Comparison of ENCODE assay signal across 1 cellular context in the genomic region with DNA sequence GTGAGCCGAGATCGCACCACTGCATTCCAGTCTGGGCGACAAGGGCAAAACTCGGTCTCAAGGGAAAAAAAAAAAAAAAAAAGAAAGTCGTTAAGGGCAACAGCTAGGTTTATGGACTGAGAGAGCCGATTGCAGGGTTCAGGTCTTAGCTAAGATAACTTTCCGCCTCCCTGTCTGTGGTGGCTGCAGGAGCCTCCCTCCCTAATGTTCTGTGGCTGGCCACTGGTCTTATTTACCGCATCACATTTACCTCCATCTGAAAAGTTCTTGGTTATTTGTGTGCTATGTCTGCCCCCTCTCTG.
TF ChIP-seq lines count a peak whose summit lies in the region.

No MANE protein-coding gene starts in this region.

TF ChIP-seq in neural cell, 6 proteins besides CTCF, POLR2A, EP300 and RAD21 (continued from another document):
- TF ChIP-seq, protein P1, sequence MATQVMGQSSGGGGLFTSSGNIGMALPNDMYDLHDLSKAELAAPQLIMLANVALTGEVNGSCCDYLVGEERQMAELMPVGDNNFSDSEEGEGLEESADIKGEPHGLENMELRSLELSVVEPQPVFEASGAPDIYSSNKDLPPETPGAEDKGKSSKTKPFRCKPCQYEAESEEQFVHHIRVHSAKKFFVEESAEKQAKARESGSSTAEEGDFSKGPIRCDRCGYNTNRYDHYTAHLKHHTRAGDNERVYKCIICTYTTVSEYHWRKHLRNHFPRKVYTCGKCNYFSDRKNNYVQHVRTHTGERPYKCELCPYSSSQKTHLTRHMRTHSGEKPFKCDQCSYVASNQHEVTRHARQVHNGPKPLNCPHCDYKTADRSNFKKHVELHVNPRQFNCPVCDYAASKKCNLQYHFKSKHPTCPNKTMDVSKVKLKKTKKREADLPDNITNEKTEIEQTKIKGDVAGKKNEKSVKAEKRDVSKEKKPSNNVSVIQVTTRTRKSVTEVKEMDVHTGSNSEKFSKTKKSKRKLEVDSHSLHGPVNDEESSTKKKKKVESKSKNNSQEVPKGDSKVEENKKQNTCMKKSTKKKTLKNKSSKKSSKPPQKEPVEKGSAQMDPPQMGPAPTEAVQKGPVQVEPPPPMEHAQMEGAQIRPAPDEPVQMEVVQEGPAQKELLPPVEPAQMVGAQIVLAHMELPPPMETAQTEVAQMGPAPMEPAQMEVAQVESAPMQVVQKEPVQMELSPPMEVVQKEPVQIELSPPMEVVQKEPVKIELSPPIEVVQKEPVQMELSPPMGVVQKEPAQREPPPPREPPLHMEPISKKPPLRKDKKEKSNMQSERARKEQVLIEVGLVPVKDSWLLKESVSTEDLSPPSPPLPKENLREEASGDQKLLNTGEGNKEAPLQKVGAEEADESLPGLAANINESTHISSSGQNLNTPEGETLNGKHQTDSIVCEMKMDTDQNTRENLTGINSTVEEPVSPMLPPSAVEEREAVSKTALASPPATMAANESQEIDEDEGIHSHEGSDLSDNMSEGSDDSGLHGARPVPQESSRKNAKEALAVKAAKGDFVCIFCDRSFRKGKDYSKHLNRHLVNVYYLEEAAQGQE (IDR thresholded peaks at IDR 0.05; ENCODE audit: borderline replicate concordance), result no peak
- TF ChIP-seq EZH2 (IDR thresholded peaks at IDR 0.05; ENCODE audit: borderline replicate concordance, insufficient read depth, low read length, poor library complexity, severe bottlenecking), result no peak
- no peak for TF ChIP-seq POLR2AphosphoS5 (IDR thresholded peaks at IDR 0.05)
- TF ChIP-seq MXI1 (conservative IDR thresholded peaks at IDR 0.05; ENCODE audit: poor library complexity, severe bottlenecking), result no peak
